9 cellular contexts compared by ENCODE assay signal in the genomic region with DNA sequence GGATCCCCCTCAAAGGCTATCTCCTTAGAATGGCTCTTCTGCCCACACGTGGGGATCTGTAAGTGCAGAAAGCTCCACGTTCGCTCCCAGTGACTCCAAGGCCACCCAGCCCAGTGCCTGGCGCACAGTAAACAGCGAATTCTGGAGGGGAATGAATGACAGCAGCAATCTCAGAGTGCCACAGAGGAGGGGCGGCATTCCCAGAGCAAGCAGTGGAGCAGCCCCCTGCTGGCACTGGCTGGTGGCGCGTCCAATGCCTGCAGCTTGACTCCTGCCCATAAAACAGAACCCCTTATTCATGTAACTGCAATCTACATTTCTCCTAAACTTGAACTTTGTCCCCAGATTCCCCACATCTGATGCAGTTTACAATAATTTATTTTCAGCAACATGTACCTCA. TPM values are rescaled to one million over a fixed set of nuclear protein-coding genes. Genes with fewer than 3 reads are reported as not detected.
DNase-seq lines count a peak whose midpoint lies in the region; ATAC-seq and TF ChIP-seq lines count a peak whose summit lies in the region.
"Had no signal": no experiment of that assay in that cellular context is flagged by ENCODE, and none has a peak within 500 bp of the region (broad histone marks: within the 10 kb centered on the region; RNA-seq: fewer than 3 reads in every experiment).

No MANE protein-coding gene starts in this region.

- no peak overlapping the region for H3K4me2 ChIP-seq in osteoblast (ENCODE audit: insufficient read depth, low read length)

- no peak overlapping the region for H3K27ac ChIP-seq in osteoblast (ENCODE audit: low read depth, low read length)

- intact Hi-C loops in left colon (cut with DNase I, micrococcal nuclease), result no loop called here

- H4K20me1 ChIP-seq in osteoblast (ENCODE audit: insufficient read depth, low read length), result no peaks in the 10 kb centered on the region

- DNase-seq in NCI-H2227 (lab: John Stamatoyannopoulos, UW; ENCODE audit: unreplicated experiment) (peak; percentile 15), NCI-H2227 treated with DMSO at 0.1 percent for 48 hours (lab: John Stamatoyannopoulos, UW) (no peak), HuH-7 (ENCODE audit: low spot score) (peak; percentile 31), astrocyte of the hippocampus (ENCODE audit: low read depth, low spot score) (peak; percentile 39), osteoblast (ENCODE audit: insufficient read length, low spot score, missing footprints) (no peak), superior temporal gyrus (ENCODE audit: extremely low spot score) (no peak), left colon (no peak)

- no peak for ATAC-seq in HG03095 (IDR thresholded peaks at IDR 0.05; ENCODE audit: unreplicated experiment)
- ATAC-seq in left colon, result no peak

- no peak overlapping the region for H3K4me3 ChIP-seq in osteoblast (ENCODE audit: insufficient read depth, low read length)

- TF ChIP-seq CTCF in osteoblast (IDR thresholded peaks at IDR 0.05; ENCODE audit: extremely low read depth, low read depth, low read length), result peak; percentile 45

- no peaks in the 10 kb centered on the region for H3K4me1 ChIP-seq in osteoblast (ENCODE audit: insufficient read depth, low read length)

- no peaks in the 10 kb centered on the region for H3K9me3 ChIP-seq in osteoblast (ENCODE audit: low read depth, low read length)

- no peak overlapping the region for H2AFZ ChIP-seq in osteoblast (ENCODE audit: low read length)

- no peaks in the 10 kb centered on the region for H3K36me3 ChIP-seq in osteoblast (ENCODE audit: insufficient read depth, low read length)

- H3K79me2 ChIP-seq in osteoblast (ENCODE audit: insufficient read depth, low read length), result no peaks in the 10 kb centered on the region

- H3K27me3 ChIP-seq in osteoblast (ENCODE audit: insufficient read depth, low read length), result peaks cover 66% of the 10 kb centered on the region

RNA-seq across cellular contexts. Expression of a gene that starts 6.9 kb away (rescaled TPM):
- total RNA-seq in osteoblast, result not detected in 2 replicates
- not detected for total RNA-seq in left colon
- total RNA-seq: CD8-positive, alpha-beta memory T cell had no signal

Comparison
In these comparisons a context has a peak if more than half of its experiments do, and no peak if none do; other contexts are left out.
1. DNase-seq: peak in NCI-H2227 (single experiment), HuH-7 (single experiment) and astrocyte of the hippocampus (single experiment); none in NCI-H2227 treated with DMSO at 0.1 percent for 48 hours (single experiment), osteoblast (single experiment), superior temporal gyrus (single experiment) and left colon (0 of 2).